ENCODE assay signal across 15 cellular contexts in genomic region chr3:111590096-111590491, GRCh38. TPM values are rescaled to one million over a fixed set of nuclear protein-coding genes. Genes with fewer than 3 reads are reported as not detected.
A peak's percentile ranks its signal among the peaks of the same experiment; 100 is the strongest.
DNase-seq lines count a peak whose midpoint lies in the region; ATAC-seq and TF ChIP-seq lines count a peak whose summit lies in the region.
"Had no signal": no experiment of that assay in that cellular context is flagged by ENCODE, and none has a peak within 500 bp of the region (broad histone marks: within the 10 kb centered on the region; RNA-seq: fewer than 3 reads in every experiment).

No MANE protein-coding gene starts in this region.

- peaks cover 44 to 98% of the 10 kb centered on the region in 2 experiments for H3K4me1 ChIP-seq in HCT116 (ENCODE audit: control insufficient read depth in 1 of 2, insufficient read depth in 2 of 2, low read length in 2 of 2)
- H3K4me1 ChIP-seq in trophoblast cell (ENCODE audit: control insufficient read depth in 1 of 2, insufficient read depth in 2 of 2, low read length in 2 of 2) = peaks cover 14 to 22% of the 10 kb centered on the region in 2 experiments

- H2BK12ac ChIP-seq in trophoblast cell (ENCODE audit: low read length) = no peak overlapping the region

- H4K91ac ChIP-seq in trophoblast cell (ENCODE audit: low read depth, low read length) = no peak overlapping the region

- H3K9me3 ChIP-seq in HCT116 (ENCODE audit: control insufficient read depth in 1 of 2, insufficient read depth in 1 of 2, low read depth in 1 of 2, low read length in 2 of 2) (no peaks in the 10 kb centered on the region; a peak in 1 of 4 replicates), trophoblast cell (ENCODE audit: insufficient read depth, low read depth, low read length) (peaks cover 2% of the 10 kb centered on the region)
- H3K9me3 ChIP-seq: stomach had no signal

- H3K9ac ChIP-seq in HCT116 (ENCODE audit: low read length) (peak overlapping the region; percentile 33), trophoblast cell (ENCODE audit: low read length) (no peak overlapping the region)

- no peak overlapping the region for H4K12ac ChIP-seq in trophoblast cell (ENCODE audit: low read depth, low read length)

- peaks cover 69% of the 10 kb centered on the region for H3K4me1 Mint-ChIP-seq in activated CD4-positive, alpha-beta T cell treated with anti-CD3 and anti-CD28 coated beads, Interleukin-2, amount 10 ng/mL, durations not matched to agents 7 days and 5 days
- peaks cover 51% of the 10 kb centered on the region for H3K4me1 Mint-ChIP-seq in activated T-helper 2 cell treated with anti-CD3 and anti-CD28 coated beads, Interferon-gamma antibody, Interleukin-2, Interleukin-4, amounts not matched to agents 10 μg/mL and 5 μg/mL and 100 μg/mL, durations not matched to agents 14 hours and 24 hours and 36 hours (ENCODE audit: low read depth)

- H3K4me3 ChIP-seq in HCT116 (replicated peaks in 1 of 2; ENCODE audit: low read depth in 1 of 2, low read length in 2 of 2) (no peak overlapping the region), trophoblast cell (ENCODE audit: low read depth, low read length) (no peak overlapping the region)
- H3K4me3 ChIP-seq: stomach had no signal

- H3K36me3 ChIP-seq in HCT116 (ENCODE audit: control insufficient read depth in 1 of 2, insufficient read depth in 2 of 2, low read length in 2 of 2) (no peaks in the 10 kb centered on the region), trophoblast cell (ENCODE audit: control insufficient read depth in 1 of 2, insufficient read depth in 2 of 2, low read length in 2 of 2) (no peaks in the 10 kb centered on the region)
- H3K36me3 ChIP-seq: stomach had no signal

- DNase-seq in activated CD4-positive, alpha-beta T cell treated with anti-CD3 and anti-CD28 coated beads, Interleukin-2, amount 10 ng/mL, durations not matched to agents 7 days and 5 days = no peak
- DNase-seq in activated CD4-positive, alpha-beta T cell treated with anti-CD3 and anti-CD28 coated beads, Interleukin-2, amount 50 U/mL, for 48 hours = no peak
- DNase-seq in HCT116 (ENCODE audit: low read depth, low spot score) = no peak
- no peak for DNase-seq in activated T-helper 2 cell treated with anti-CD3 and anti-CD28 coated beads, Interferon-gamma antibody, Interleukin-2, Interleukin-4, amounts not matched to agents 10 μg/mL and 5 μg/mL and 100 μg/mL, durations not matched to agents 14 hours and 24 hours and 36 hours (ENCODE audit: low spot score)
- DNase-seq in trophoblast cell = peak; percentile 63 to 82
- DNase-seq in stimulated activated CD4-positive, alpha-beta T cell treated with anti-CD3 and anti-CD28 coated beads, Interleukin-12 subunit alpha, Interleukin-12 subunit beta, amount 100 ng/mL, for 4 hours = no peak
- DNase-seq in NCI-H524 treated with DMSO at 0.1 percent for 48 hours (lab: John Stamatoyannopoulos, UW) = no peak
- DNase-seq in occipital lobe (lab: John Stamatoyannopoulos, UW) = no peak
- DNase-seq: activated CD8-positive, alpha-beta memory T cell treated with anti-CD3 and anti-CD28 coated beads, Interleukin-2, amount 50 U/mL, for 48 hours; Caco-2; NCI-H2081 treated with DMSO at 0.1 percent for 48 hours; NCI-H82; SHP77 treated with DMSO at 0.1 percent for 48 hours; stomach had no signal

- H3K4ac ChIP-seq in trophoblast cell (ENCODE audit: low read depth, low read length) = no peak overlapping the region

- H3K27ac ChIP-seq in HCT116 (ENCODE audit: low read depth, low read length) (peak overlapping the region; percentile 66; the same call in 1 of the 2 replicates), trophoblast cell (ENCODE audit: low read depth, low read length) (peak overlapping the region; percentile 48)
- H3K27ac ChIP-seq: stomach had no signal

- H2BK5ac ChIP-seq in trophoblast cell (ENCODE audit: low read depth, low read length, poor library complexity) = no peak overlapping the region

- no peaks in the 10 kb centered on the region for H3K27me3 Mint-ChIP-seq in activated CD4-positive, alpha-beta T cell treated with anti-CD3 and anti-CD28 coated beads, Interleukin-2, amount 10 ng/mL, durations not matched to agents 7 days and 5 days
- no peaks in the 10 kb centered on the region for H3K27me3 Mint-ChIP-seq in activated T-helper 2 cell treated with anti-CD3 and anti-CD28 coated beads, Interferon-gamma antibody, Interleukin-2, Interleukin-4, amounts not matched to agents 10 μg/mL and 5 μg/mL and 100 μg/mL, durations not matched to agents 14 hours and 24 hours and 36 hours (ENCODE audit: low read depth)

- POLR2A ChIA-PET in activated CD4-positive, alpha-beta T cell treated with anti-CD3 and anti-CD28 coated beads, Interleukin-2, amount 10 ng/mL, durations not matched to agents 7 days and 5 days (lab: Charles Lee) = no interaction called here
- POLR2A ChIA-PET in HCT116 (lab: Charles Lee) = no interaction called here

- WGBS in trophoblast cell (ENCODE audit: extremely low coverage, insufficient coverage, insufficient read length) = no CpG with 5 or more reads among the region's 1 CpG

- H3K4me3 Mint-ChIP-seq in activated CD4-positive, alpha-beta T cell treated with anti-CD3 and anti-CD28 coated beads, Interleukin-2, amount 10 ng/mL, durations not matched to agents 7 days and 5 days = no peak overlapping the region
- peak overlapping the region; percentile 97 for H3K4me3 Mint-ChIP-seq in activated T-helper 2 cell treated with anti-CD3 and anti-CD28 coated beads, Interferon-gamma antibody, Interleukin-2, Interleukin-4, amounts not matched to agents 10 μg/mL and 5 μg/mL and 100 μg/mL, durations not matched to agents 14 hours and 24 hours and 36 hours (ENCODE audit: low read depth)

- H3K9me3 Mint-ChIP-seq in activated CD4-positive, alpha-beta T cell treated with anti-CD3 and anti-CD28 coated beads, Interleukin-2, amount 10 ng/mL, durations not matched to agents 7 days and 5 days = peaks cover 6% of the 10 kb centered on the region
- H3K9me3 Mint-ChIP-seq in activated T-helper 2 cell treated with anti-CD3 and anti-CD28 coated beads, Interferon-gamma antibody, Interleukin-2, Interleukin-4, amounts not matched to agents 10 μg/mL and 5 μg/mL and 100 μg/mL, durations not matched to agents 14 hours and 24 hours and 36 hours = peaks cover 9% of the 10 kb centered on the region

- no peaks in the 10 kb centered on the region for H3K27me3 ChIP-seq in HCT116 (ENCODE audit: insufficient read depth, low read length)
- no peaks in the 10 kb centered on the region for H3K27me3 ChIP-seq in trophoblast cell (ENCODE audit: insufficient read depth, low read length)
- H3K27me3 ChIP-seq: stomach had no signal

- H2AFZ ChIP-seq in HCT116 (ENCODE audit: low read depth, low read length, poor library complexity, severe bottlenecking) (peak overlapping the region; percentile 37), trophoblast cell (ENCODE audit: insufficient read depth, low read length, poor library complexity) (no peak overlapping the region)

- ATAC-seq in HCT116 = peak; percentile 25; the same call in 1 of the 2 replicates

- intact Hi-C loops in HCT116 (cut with micrococcal nuclease) = loop anchor here (10.0 kb wide), 1 partner anchor 285 kb away; no protein-coding TSS in a partner anchor
- intact Hi-C loops in activated T-helper 2 cell treated with anti-CD3 and anti-CD28 coated beads, Interferon-gamma antibody, Interleukin-2, Interleukin-4, amounts not matched to agents 10 μg/mL and 5 μg/mL and 100 μg/mL, durations not matched to agents 14 hours and 24 hours and 36 hours (cut with micrococcal nuclease) = no loop called here

- no peak overlapping the region for H4K8ac ChIP-seq in trophoblast cell (ENCODE audit: low read depth, low read length)

- TF ChIP-seq CTCF in HCT116 (IDR thresholded peaks at IDR 0.05 in 2 of 3, conservative IDR thresholded peaks at IDR 0.05 in 1 of 3; ENCODE audit: borderline replicate concordance in 1 of 3, insufficient read depth in 1 of 3, low read depth in 2 of 3, low read length in 2 of 3) = no peak

- peaks cover 26% of the 10 kb centered on the region for H3K79me2 ChIP-seq in HCT116 (ENCODE audit: insufficient read depth, low read length)
- peaks cover 1% of the 10 kb centered on the region for H3K79me2 ChIP-seq in trophoblast cell (ENCODE audit: control insufficient read depth, insufficient read depth, low read length, poor library complexity)

- no peak overlapping the region for H3K18ac ChIP-seq in trophoblast cell (ENCODE audit: low read length)

- H3K4me2 ChIP-seq in HCT116 (ENCODE audit: low read length) (peak overlapping the region; percentile 42), trophoblast cell (ENCODE audit: low read length) (no peak overlapping the region)

- TF ChIP-seq POLR2A in HCT116 (IDR thresholded peaks at IDR 0.05; ENCODE audit: borderline replicate concordance, extremely low read depth, insufficient read depth, insufficient read length) = no peak

- no peak overlapping the region for H3K14ac ChIP-seq in trophoblast cell (ENCODE audit: low read length)

- H2BK120ac ChIP-seq in trophoblast cell (ENCODE audit: insufficient read depth, low read length, poor library complexity) = no peak overlapping the region

- H4K20me1 ChIP-seq in HCT116 (ENCODE audit: insufficient read depth) = no peaks in the 10 kb centered on the region

- BruUV-seq in HCT116 (replicated peaks; lab: Mats Ljungman, UMichigan) = no TSS peak

- peak overlapping the region; percentile 33 for H3K27ac Mint-ChIP-seq in activated CD4-positive, alpha-beta T cell treated with anti-CD3 and anti-CD28 coated beads, Interleukin-2, amount 10 ng/mL, durations not matched to agents 7 days and 5 days
- no peak overlapping the region for H3K27ac Mint-ChIP-seq in activated T-helper 2 cell treated with anti-CD3 and anti-CD28 coated beads, Interferon-gamma antibody, Interleukin-2, Interleukin-4, amounts not matched to agents 10 μg/mL and 5 μg/mL and 100 μg/mL, durations not matched to agents 14 hours and 24 hours and 36 hours

- peaks cover 81% of the 10 kb centered on the region for H3K36me3 Mint-ChIP-seq in activated CD4-positive, alpha-beta T cell treated with anti-CD3 and anti-CD28 coated beads, Interleukin-2, amount 10 ng/mL, durations not matched to agents 7 days and 5 days (ENCODE audit: low read depth)
- H3K36me3 Mint-ChIP-seq in activated T-helper 2 cell treated with anti-CD3 and anti-CD28 coated beads, Interferon-gamma antibody, Interleukin-2, Interleukin-4, amounts not matched to agents 10 μg/mL and 5 μg/mL and 100 μg/mL, durations not matched to agents 14 hours and 24 hours and 36 hours (ENCODE audit: low read depth) = peaks cover 94% of the 10 kb centered on the region

- RAD21 ChIA-PET in HCT116 (lab: Charles Lee; ENCODE audit: low non-redundant PET in 1 of 2, low total read pairs in 2 of 2, uncharacterized antibody in 2 of 2, unreplicated experiment in 2 of 2) = no interaction called here

- peaks cover 11% of the 10 kb centered on the region for H3K79me1 ChIP-seq in trophoblast cell (ENCODE audit: low read length)

- H3K23ac ChIP-seq in trophoblast cell (ENCODE audit: low read length) = no peak overlapping the region

- TF ChIP-seq RAD21 in HCT116 (IDR thresholded peaks at IDR 0.05; ENCODE audit: low read depth) = no peak

- no peak overlapping the region for H2AK5ac ChIP-seq in trophoblast cell (ENCODE audit: low read length)

- CTCF ChIA-PET in activated CD4-positive, alpha-beta T cell treated with anti-CD3 and anti-CD28 coated beads, Interleukin-2, amount 10 ng/mL, durations not matched to agents 7 days and 5 days (lab: Charles Lee) = interaction anchor here (0.6 to 2.1 kb wide), 8 partner anchors 9 to 63 kb away, joined by 3 to 10 read pairs (median 3); no protein-coding TSS in a partner anchor
- CTCF ChIA-PET in HCT116 (lab: Charles Lee) = no interaction called here

- no peaks in the 10 kb centered on the region for H3K9me2 ChIP-seq in HCT116 (ENCODE audit: insufficient read depth)

RNA-seq across cellular contexts. Expression of gene ZBED2, which starts 5.1 kb away (rescaled TPM):
- 1 to 10 TPM; 3.6 to 3.9 TPM for total RNA-seq in activated CD4-positive, alpha-beta T cell treated with anti-CD3 and anti-CD28 coated beads, Interleukin-2, amount 10 ng/mL, durations not matched to agents 7 days and 5 days
- total RNA-seq in HCT116 (2021; ENCODE audit: unreplicated experiment) (16.1 TPM), occipital lobe (not detected)
- polyA plus RNA-seq in HCT116 (2012) = 3.9 and 5.6 TPM in 2 replicates
- 543 and 546 TPM in 2 replicates for total RNA-seq in activated T-helper 2 cell treated with anti-CD3 and anti-CD28 coated beads, Interferon-gamma antibody, Interleukin-2, Interleukin-4, amounts not matched to agents 10 μg/mL and 5 μg/mL and 100 μg/mL, durations not matched to agents 14 hours and 24 hours and 36 hours
- 7.3 and 7.8 TPM in 2 replicates for polyA plus RNA-seq in trophoblast cell (2013)
- total RNA-seq: lung microvascular endothelial cell, stomach had no signal

RNA-seq across cellular contexts. Expression of gene CD96, which starts 48.1 kb away (rescaled TPM):
- total RNA-seq in activated CD4-positive, alpha-beta T cell treated with anti-CD3 and anti-CD28 coated beads, Interleukin-2, amount 10 ng/mL, durations not matched to agents 7 days and 5 days = 100 to 1,000 TPM; 271 to 307 TPM
- 0.42 TPM for total RNA-seq in HCT116 (2021; ENCODE audit: unreplicated experiment)
- polyA plus RNA-seq in HCT116 (2012) = 0.16 and 0.35 TPM in 2 replicates
- total RNA-seq in activated T-helper 2 cell treated with anti-CD3 and anti-CD28 coated beads, Interferon-gamma antibody, Interleukin-2, Interleukin-4, amounts not matched to agents 10 μg/mL and 5 μg/mL and 100 μg/mL, durations not matched to agents 14 hours and 24 hours and 36 hours = 64.2 and 67.9 TPM in 2 replicates
- 0.46 and 0.49 TPM in 2 replicates for polyA plus RNA-seq in trophoblast cell (2013)
- total RNA-seq in occipital lobe = not detected
- total RNA-seq: lung microvascular endothelial cell had no signal

Comparison
In these comparisons a context has a peak if more than half of its experiments do, and no peak if none do; other contexts are left out.
1. DNase-seq: peak in trophoblast cell (2 of 2); none in activated CD4-positive, alpha-beta T cell treated with anti-CD3 and anti-CD28 coated beads, Interleukin-2, amount 10 ng/mL, durations not matched to agents 7 days and 5 days (single experiment), activated CD4-positive, alpha-beta T cell treated with anti-CD3 and anti-CD28 coated beads, Interleukin-2, amount 50 U/mL, for 48 hours (0 of 2), HCT116 (single experiment), activated T-helper 2 cell treated with anti-CD3 and anti-CD28 coated beads, Interferon-gamma antibody, Interleukin-2, Interleukin-4, amounts not matched to agents 10 μg/mL and 5 μg/mL and 100 μg/mL, durations not matched to agents 14 hours and 24 hours and 36 hours (single experiment), stimulated activated CD4-positive, alpha-beta T cell treated with anti-CD3 and anti-CD28 coated beads, Interleukin-12 subunit alpha, Interleukin-12 subunit beta, amount 100 ng/mL, for 4 hours (single experiment), NCI-H524 treated with DMSO at 0.1 percent for 48 hours (single experiment) and occipital lobe (single experiment).
2. RNA of gene ZBED2, which starts 5.1 kb away (total RNA-seq): 543 to 546 TPM in activated T-helper 2 cell treated with anti-CD3 and anti-CD28 coated beads, Interferon-gamma antibody, Interleukin-2, Interleukin-4, amounts not matched to agents 10 μg/mL and 5 μg/mL and 100 μg/mL, durations not matched to agents 14 hours and 24 hours and 36 hours; 16.1 TPM in HCT116 (single experiment), 3.6 to 3.9 TPM in activated CD4-positive, alpha-beta T cell treated with anti-CD3 and anti-CD28 coated beads, Interleukin-2, amount 10 ng/mL, durations not matched to agents 7 days and 5 days and not detected in occipital lobe (single experiment); every median in the first group is over 10 times any median in the second.
3. RNA of gene CD96, which starts 48.1 kb away (total RNA-seq): 271 to 307 TPM in activated CD4-positive, alpha-beta T cell treated with anti-CD3 and anti-CD28 coated beads, Interleukin-2, amount 10 ng/mL, durations not matched to agents 7 days and 5 days and 64.2 to 67.9 TPM in activated T-helper 2 cell treated with anti-CD3 and anti-CD28 coated beads, Interferon-gamma antibody, Interleukin-2, Interleukin-4, amounts not matched to agents 10 μg/mL and 5 μg/mL and 100 μg/mL, durations not matched to agents 14 hours and 24 hours and 36 hours; 0.42 TPM in HCT116 (single experiment) and not detected in occipital lobe (single experiment); every median in the first group is over 10 times any median in the second.